ENCODE assay signal across 8 cellular contexts in the genomic region with DNA sequence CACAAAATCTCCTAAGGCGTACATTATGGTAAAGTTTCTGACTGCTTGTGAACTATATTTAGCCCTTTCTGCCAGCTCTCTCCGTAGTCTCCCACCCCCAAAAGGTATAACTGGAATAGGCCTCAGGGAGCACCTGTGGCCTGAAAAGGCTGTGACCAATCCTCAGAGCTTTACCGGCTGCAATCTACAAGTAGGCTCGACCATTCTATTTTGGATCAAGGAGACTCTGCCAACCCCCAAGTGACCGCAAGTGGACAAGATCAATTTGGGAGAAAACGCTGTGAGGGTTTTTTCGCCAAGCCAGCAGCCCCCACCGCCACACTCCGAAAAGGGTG. TPM values are rescaled to one million over a fixed set of nuclear protein-coding genes. Genes with fewer than 3 reads are reported as not detected.
A peak's percentile ranks its signal among the peaks of the same experiment; 100 is the strongest.
DNase-seq lines count a peak whose midpoint lies in the region; ATAC-seq and TF ChIP-seq lines count a peak whose summit lies in the region.

No MANE protein-coding gene starts in this region.

- H3K27me3 Mint-ChIP-seq in CD8-positive, alpha-beta T cell (ENCODE audit: low read depth) = no peaks in the 10 kb centered on the region
- H3K27me3 Mint-ChIP-seq in naive thymus-derived CD4-positive, alpha-beta T cell = no peaks in the 10 kb centered on the region

- CTCF ChIA-PET in CD8-positive, alpha-beta T cell (lab: Charles Lee) = interaction anchor here (0.6 to 1.4 kb wide), 3 partner anchors 30 to 1359 kb away, joined by 3 to 6 read pairs (median 3); no protein-coding TSS in a partner anchor
- CTCF ChIA-PET in naive thymus-derived CD4-positive, alpha-beta T cell (lab: Charles Lee) = interaction anchor here (3.7 kb wide), 1 partner anchor 19 kb away, joined by 33 read pairs; no protein-coding TSS in a partner anchor

- intact Hi-C loops in CD8-positive, alpha-beta T cell (cut with DNase I, micrococcal nuclease) = loop anchor here (2.0 to 10.0 kb wide), 5 partner anchors 79 to 1950 kb away; partner anchors contain the start of genes ANAPC7 (in 1 of the 2), ATP2A2 (in 1 of the 2), RAD9B (in 1 of the 2) and SELPLG (in 1 of the 2)
- intact Hi-C loops in naive thymus-derived CD4-positive, alpha-beta T cell (cut with micrococcal nuclease) = loop anchor here in 1 of 2 donors (1.0 to 10.0 kb wide), 3 partner anchors 301 to 825 kb away; partner anchors contain the start of genes ATP2A2 and IFT81

- peak overlapping the region; percentile 63 for H3K27ac ChIP-seq in CD8-positive, alpha-beta T cell (ENCODE audit: low read depth, low read length)
- H3K27ac ChIP-seq in duodenal mucosa (ENCODE audit: low read depth, low read length) = peak overlapping the region; percentile 88
- H3K27ac ChIP-seq in naive thymus-derived CD4-positive, alpha-beta T cell (ENCODE audit: low read depth, low read length) = peak overlapping the region; percentile 97

- H3K9ac ChIP-seq in duodenal mucosa (ENCODE audit: low read depth in 1 of 2, low read length in 2 of 2) = peak overlapping the region; percentile 82 to 84

- TF ChIP-seq POLR2A in NB4 (IDR thresholded peaks at IDR 0.05; ENCODE audit: extremely low read depth, insufficient read length) = no peak

- no peaks in the 10 kb centered on the region for H3K9me3 ChIP-seq in CD8-positive, alpha-beta T cell (ENCODE audit: low read length)
- no peaks in the 10 kb centered on the region for H3K9me3 ChIP-seq in duodenal mucosa (ENCODE audit: control insufficient read depth in 1 of 2, low read length in 2 of 2)
- no peaks in the 10 kb centered on the region for H3K9me3 ChIP-seq in naive thymus-derived CD4-positive, alpha-beta T cell (ENCODE audit: control insufficient read depth in 2 of 3, low read length in 3 of 3)

- H3K4me1 ChIP-seq in CD8-positive, alpha-beta T cell (ENCODE audit: insufficient read depth, low read length) = peaks cover 72% of the 10 kb centered on the region
- H3K4me1 ChIP-seq in duodenal mucosa (ENCODE audit: control insufficient read depth in 1 of 2, insufficient read depth in 2 of 2, low read length in 2 of 2) = peaks cover 51 to 53% of the 10 kb centered on the region in 2 donors
- peaks cover 32 to 65% of the 10 kb centered on the region in 2 donors for H3K4me1 ChIP-seq in naive thymus-derived CD4-positive, alpha-beta T cell (ENCODE audit: control insufficient read depth in 2 of 2, insufficient read depth in 2 of 2, low read length in 2 of 2)

- no peaks in the 10 kb centered on the region for H3K36me3 ChIP-seq in CD8-positive, alpha-beta T cell (ENCODE audit: insufficient read depth, low read length)
- H3K36me3 ChIP-seq in duodenal mucosa (ENCODE audit: control insufficient read depth in 1 of 2, insufficient read depth in 2 of 2, low read length in 2 of 2) = no peaks in the 10 kb centered on the region
- peaks cover 0 to 7% (median 0%) of the 10 kb centered on the region in 3 experiments for H3K36me3 ChIP-seq in naive thymus-derived CD4-positive, alpha-beta T cell (ENCODE audit: control insufficient read depth in 2 of 3, insufficient read depth in 3 of 3, low read length in 3 of 3)

- DNase-seq in CD8-positive, alpha-beta T cell = no peak
- DNase-seq in NB4 (ENCODE audit: low read depth) = no peak
- no peak for DNase-seq in naive thymus-derived CD4-positive, alpha-beta T cell
- no peak for DNase-seq in 8988T
- DNase-seq in DMS114 treated with DMSO at 0.1 percent for 48 hours (lab: John Stamatoyannopoulos, UW; ENCODE audit: unreplicated experiment) = no peak

- no peaks in the 10 kb centered on the region for H3K9me3 Mint-ChIP-seq in CD8-positive, alpha-beta T cell
- H3K9me3 Mint-ChIP-seq in naive thymus-derived CD4-positive, alpha-beta T cell = no peaks in the 10 kb centered on the region

- H3K27ac Mint-ChIP-seq in CD8-positive, alpha-beta T cell = peak overlapping the region; percentile 85
- peak overlapping the region; percentile 84 to 96 (median 93) for H3K27ac Mint-ChIP-seq in naive thymus-derived CD4-positive, alpha-beta T cell

- POLR2A ChIA-PET in CD8-positive, alpha-beta T cell (lab: Charles Lee) = interaction anchor here (0.6 to 0.7 kb wide), 2 partner anchors 11 to 106 kb away, joined by 3 to 4 read pairs; no protein-coding TSS in a partner anchor
- POLR2A ChIA-PET in naive thymus-derived CD4-positive, alpha-beta T cell (lab: Charles Lee) = interaction anchor here (1.5 kb wide), 1 partner anchor 17 kb away, joined by 4 read pairs; no protein-coding TSS in a partner anchor

- no peak for TF ChIP-seq CTCF in CD8-positive, alpha-beta T cell (IDR thresholded peaks at IDR 0.05)
- TF ChIP-seq CTCF in NB4 (IDR thresholded peaks at IDR 0.05; ENCODE audit: low read depth, low read length) = no peak

- H3K4me3 ChIP-seq in CD8-positive, alpha-beta T cell (ENCODE audit: low read depth, low read length) = peak overlapping the region; percentile 77
- H3K4me3 ChIP-seq in NB4 (ENCODE audit: low read depth, low read length) (peak overlapping the region; percentile 92), duodenal mucosa (ENCODE audit: low read depth in 1 of 2, low read length in 2 of 2) (peak overlapping the region; percentile 88 to 93)
- peak overlapping the region; percentile 72 for H3K4me3 ChIP-seq in naive thymus-derived CD4-positive, alpha-beta T cell (ENCODE audit: low read length)

- no peak for ATAC-seq in CD8-positive, alpha-beta T cell
- ATAC-seq in naive thymus-derived CD4-positive, alpha-beta T cell = no peak
- no peak for ATAC-seq in GM21619 (IDR thresholded peaks at IDR 0.05; ENCODE audit: unreplicated experiment)
- no peak for ATAC-seq in HG02798 (IDR thresholded peaks at IDR 0.05; ENCODE audit: poor library complexity, unreplicated experiment)

- H3K27me3 ChIP-seq in CD8-positive, alpha-beta T cell (ENCODE audit: insufficient read depth, low read length) = no peaks in the 10 kb centered on the region
- no peaks in the 10 kb centered on the region for H3K27me3 ChIP-seq in duodenal mucosa (ENCODE audit: control insufficient read depth in 1 of 2, insufficient read depth in 2 of 2, low read length in 2 of 2)
- no peaks in the 10 kb centered on the region for H3K27me3 ChIP-seq in naive thymus-derived CD4-positive, alpha-beta T cell (ENCODE audit: control insufficient read depth in 2 of 2, insufficient read depth in 2 of 2, low read length in 2 of 2)

- peak overlapping the region; percentile 88 for H3K4me3 Mint-ChIP-seq in CD8-positive, alpha-beta T cell
- H3K4me3 Mint-ChIP-seq in naive thymus-derived CD4-positive, alpha-beta T cell = peak overlapping the region; percentile 91 to 97 (median 95)

- peaks cover 74% of the 10 kb centered on the region for H3K4me1 Mint-ChIP-seq in CD8-positive, alpha-beta T cell (ENCODE audit: low read depth)
- peaks cover 64 to 82% (median 76%) of the 10 kb centered on the region in 7 donors for H3K4me1 Mint-ChIP-seq in naive thymus-derived CD4-positive, alpha-beta T cell

- H3K36me3 Mint-ChIP-seq in CD8-positive, alpha-beta T cell = peaks cover 6% of the 10 kb centered on the region
- H3K36me3 Mint-ChIP-seq in naive thymus-derived CD4-positive, alpha-beta T cell = peaks cover 0 to 21% (median 0%) of the 10 kb centered on the region in 5 donors

RNA-seq across cellular contexts. Expression of gene PPTC7, which starts 1.2 kb away (rescaled TPM):
- 10 to 100 TPM; 49.6 to 50.4 TPM for total RNA-seq in CD8-positive, alpha-beta T cell
- 10 to 100 TPM; 36.7 to 43.8 (median 38.8) TPM for total RNA-seq in naive thymus-derived CD4-positive, alpha-beta T cell
- polyA plus RNA-seq in naive thymus-derived CD4-positive, alpha-beta T cell = 10 to 100 TPM in 1 of 2 donors, 1 to 10 TPM in 1; 9.7 to 10.7 TPM

RNA-seq across cellular contexts. Expression of gene TCTN1, which starts 32.0 kb away (rescaled TPM):
- 1 to 10 TPM; 4.7 to 4.9 TPM for total RNA-seq in CD8-positive, alpha-beta T cell
- 10 to 100 TPM in 3 of 5 experiments, 1 to 10 TPM in 2; 5.2 to 13.0 (median 10.2) TPM for total RNA-seq in naive thymus-derived CD4-positive, alpha-beta T cell
- 1 to 10 TPM; 4.2 to 8.8 TPM for polyA plus RNA-seq in naive thymus-derived CD4-positive, alpha-beta T cell
